ENCODE assay signal across 21 cellular contexts in genomic region chr2:54099370-54099769, GRCh38.
"Had no signal": no experiment of that assay in that cellular context is flagged by ENCODE, and none has a peak within 500 bp of the region (broad histone marks: within the 10 kb centered on the region; RNA-seq: fewer than 3 reads in every experiment).

No MANE protein-coding gene starts in this region.

- H3K27me3 ChIP-seq: esophagus muscularis mucosa, gastrocnemius medialis, heart right ventricle, right atrium auricular region, sigmoid colon had no signal

- H3K36me3 ChIP-seq: esophagus muscularis mucosa, gastrocnemius medialis, heart right ventricle, right atrium auricular region, sigmoid colon had no signal

- H3K4me3 ChIP-seq: esophagus muscularis mucosa, gastrocnemius medialis, heart right ventricle, mucosa of descending colon, right atrium auricular region, sigmoid colon, skin epidermis had no signal

- FAIRE-seq: islet of Langerhans had no signal

- DNase-seq: effector memory CD8-positive, alpha-beta T cell; gastrocnemius medialis; heart right ventricle; hypothalamus; mammary epithelial cell; mucosa of descending colon; natural killer cell; posterior cingulate gyrus; sigmoid colon; stimulated activated CD4-positive, alpha-beta T cell treated with anti-CD3 and anti-CD28 coated beads, Interleukin-2, amount 100 ng/mL, for 24 hours; stimulated activated CD4-positive, alpha-beta T cell treated with anti-CD3 and anti-CD28 coated beads, Interleukin-4, amount 100 ng/mL, for 4 hours; stimulated activated naive CD4-positive, alpha-beta T cell treated with Interleukin-2 at 50 U/mL for 16 hours; trophoblast cell had no signal

- H3K27ac ChIP-seq: epithelial cell of prostate, esophagus muscularis mucosa, gastrocnemius medialis, heart right ventricle, right atrium auricular region, sigmoid colon, skin epidermis had no signal

- H3K36me3 Mint-ChIP-seq: natural killer cell had no signal

- H3K4me3 Mint-ChIP-seq: dendritic cell treated with granulocyte-macrophage colony-stimulating factor and Interleukin-4, amounts not matched to agents 40 ng/mL and 50 ng/mL, for 4 days; effector memory CD8-positive, alpha-beta T cell; natural killer cell; neural crest cell had no signal

- H3K9me3 ChIP-seq: esophagus muscularis mucosa, gastrocnemius medialis, heart right ventricle, mucosa of descending colon, right atrium auricular region, sigmoid colon had no signal

- H3K9me3 Mint-ChIP-seq: dendritic cell treated with granulocyte-macrophage colony-stimulating factor and Interleukin-4, amounts not matched to agents 40 ng/mL and 50 ng/mL, for 4 days; effector memory CD8-positive, alpha-beta T cell; natural killer cell had no signal

- H3K27me3 Mint-ChIP-seq: dendritic cell treated with granulocyte-macrophage colony-stimulating factor and Interleukin-4, amounts not matched to agents 40 ng/mL and 50 ng/mL, for 4 days; effector memory CD8-positive, alpha-beta T cell had no signal

- H3K27ac Mint-ChIP-seq: dendritic cell treated with granulocyte-macrophage colony-stimulating factor and Interleukin-4, amounts not matched to agents 40 ng/mL and 50 ng/mL, for 4 days; effector memory CD8-positive, alpha-beta T cell; natural killer cell had no signal

- ATAC-seq: gastrocnemius medialis, heart right ventricle, left lobe of liver, natural killer cell had no signal
